19 cellular contexts compared by ENCODE assay signal in genomic region chr13:32323912-32324311, GRCh38. TPM values are rescaled to one million over a fixed set of nuclear protein-coding genes. Genes with fewer than 3 reads are reported as not detected.
DNase-seq lines count a peak whose midpoint lies in the region; ATAC-seq and TF ChIP-seq lines count a peak whose summit lies in the region.
"Had no signal": no experiment of that assay in that cellular context is flagged by ENCODE, and none has a peak within 500 bp of the region (broad histone marks: within the 10 kb centered on the region; RNA-seq: fewer than 3 reads in every experiment).

No MANE protein-coding gene starts in this region.

- H3K4me3 Mint-ChIP-seq in MCF 10A (ENCODE audit: unreplicated experiment), result no peak overlapping the region
- H3K4me3 Mint-ChIP-seq: memory B cell had no signal

- H3K9me3 ChIP-seq in breast epithelium, result no peaks in the 10 kb centered on the region
- no peaks in the 10 kb centered on the region for H3K9me3 ChIP-seq in tibial artery
- H3K9me3 ChIP-seq: A549, tibial nerve had no signal

- intact Hi-C loops in MCF 10A (cut with micrococcal nuclease), result no loop called here
- intact Hi-C loops in breast epithelium (cut with DNase I; ENCODE audit: low total_unique reads), result no loop called here
- intact Hi-C loops in tibial artery (cut with DNase I; ENCODE audit: low total_unique reads), result no loop called here

- POLR2A ChIA-PET in MCF 10A (lab: Yijun Ruan, JAX), result interaction anchor here (1.2 to 1.6 kb wide), 2 partner anchors 10 to 378 kb away, joined by 3 to 4 read pairs; no protein-coding TSS in a partner anchor

- peak overlapping the region; percentile 97 for H3K27ac Mint-ChIP-seq in MCF 10A (ENCODE audit: low read depth, unreplicated experiment)
- H3K27ac Mint-ChIP-seq: memory B cell had no signal

- H3K9me3 Mint-ChIP-seq in MCF 10A (ENCODE audit: unreplicated experiment), result no peaks in the 10 kb centered on the region
- H3K9me3 Mint-ChIP-seq: memory B cell had no signal

- peaks cover 7% of the 10 kb centered on the region for H3K4me1 Mint-ChIP-seq in MCF 10A (ENCODE audit: insufficient read depth, unreplicated experiment)
- H3K4me1 Mint-ChIP-seq: memory B cell had no signal

- no peak for DNase-seq in MCF 10A (ENCODE audit: unreplicated experiment)
- DNase-seq in breast epithelium (ENCODE audit: low spot score in 2 of 2), result no peak
- peak; percentile 24 for DNase-seq in amniotic stem cell (lab: John Stamatoyannopoulos, UW)
- DNase-seq in fibroblast of the conjunctiva (ENCODE audit: low read depth), result peak; percentile 40
- DNase-seq in tibial artery, result no peak
- DNase-seq in NCI-H446 treated with DMSO at 0.1 percent for 48 hours (lab: John Stamatoyannopoulos, UW), result no peak
- DNase-seq in Ammon's horn (ENCODE audit: low spot score), result no peak
- DNase-seq: activated CD4-positive, alpha-beta T cell treated with anti-CD3 and anti-CD28 coated beads for 48 hours; DMS 273 treated with DMSO at 0.1 percent for 48 hours; effector CD8-positive, alpha-beta T cell; NCI-H1105 treated with DMSO at 0.1 percent for 48 hours; NCI-H345; occipital lobe; stimulated activated CD4-positive, alpha-beta T cell treated with anti-CD3 and anti-CD28 coated beads, Interleukin-15, amount 100 ng/mL, for 24 hours had no signal

- H3K36me3 ChIP-seq in breast epithelium (no peaks in the 10 kb centered on the region), tibial artery (no peaks in the 10 kb centered on the region)
- H3K36me3 ChIP-seq: tibial nerve had no signal

- H3K27ac ChIP-seq in breast epithelium (no peak overlapping the region), tibial artery (peak overlapping the region; percentile 22 to 29)
- H3K27ac ChIP-seq: A549, tibial nerve had no signal

- no peaks in the 10 kb centered on the region for H3K27me3 Mint-ChIP-seq in MCF 10A (ENCODE audit: insufficient read depth, unreplicated experiment)
- H3K27me3 Mint-ChIP-seq: memory B cell had no signal

- H3K4me1 ChIP-seq in breast epithelium, result no peaks in the 10 kb centered on the region
- H3K4me1 ChIP-seq in tibial artery, result peaks cover 0 to 12% (median 0%) of the 10 kb centered on the region in 4 donors
- H3K4me1 ChIP-seq: A549, tibial nerve had no signal

- no peak for TF ChIP-seq POLR2A in breast epithelium (IDR thresholded peaks at IDR 0.05)

- ATAC-seq in HG03460 (IDR thresholded peaks at IDR 0.05; ENCODE audit: unreplicated experiment), result no peak
- ATAC-seq: A549 had no signal

- TF ChIP-seq CTCF in MCF 10A (IDR thresholded peaks at IDR 0.05; ENCODE audit: unreplicated experiment), result no peak
- TF ChIP-seq CTCF in breast epithelium (IDR thresholded peaks at IDR 0.05), result no peak
- no peak for TF ChIP-seq CTCF in tibial artery (IDR thresholded peaks at IDR 0.05)

- no TSS peak for BruUV-seq in MCF 10A (replicated peaks; lab: Mats Ljungman, UMichigan)

- no peaks in the 10 kb centered on the region for H3K36me3 Mint-ChIP-seq in MCF 10A (ENCODE audit: insufficient read depth, unreplicated experiment)

- CTCF ChIA-PET in MCF 10A (lab: Yijun Ruan, JAX), result no interaction called here

- H3K4me3 ChIP-seq in breast epithelium (no peak overlapping the region), tibial artery (no peak overlapping the region)
- H3K4me3 ChIP-seq: A549, tibial nerve had no signal

- H3K27me3 ChIP-seq in breast epithelium (no peaks in the 10 kb centered on the region), tibial artery (no peaks in the 10 kb centered on the region)
- H3K27me3 ChIP-seq: tibial nerve had no signal

RNA-seq across cellular contexts. Expression of gene BRCA2, which starts 8.6 kb away (rescaled TPM):
- total RNA-seq in MCF 10A (2022), result 7.9 and 11.9 TPM in 2 replicates
- total RNA-seq in breast epithelium, result 1 to 10 TPM in 2 of 3 donors, under 1 TPM in 1; 0.98 to 3.5 (median 1.3) TPM

RNA-seq across cellular contexts. Expression of gene ZAR1L, which starts 8.7 kb away (rescaled TPM):
- total RNA-seq in MCF 10A (2022), result not detected in 2 replicates
- not detected for total RNA-seq in breast epithelium
- total RNA-seq: occipital lobe; T-helper 1 cell treated with Interleukin-12 subunit alpha and Interleukin-12 subunit beta and Interleukin-4 antibody, amounts not matched to agents 30 ng/mL and 1 ng/mL, for 36 hours had no signal

Comparison
In these comparisons a context has a peak if more than half of its experiments do, and no peak if none do; other contexts are left out.
1. DNase-seq: peak in amniotic stem cell (single experiment) and fibroblast of the conjunctiva (single experiment); none in MCF 10A (single experiment), breast epithelium (0 of 2), tibial artery (0 of 2), NCI-H446 treated with DMSO at 0.1 percent for 48 hours (single experiment) and Ammon's horn (single experiment).
2. H3K27ac ChIP-seq: peak in tibial artery (2 of 2); none in breast epithelium (0 of 2).